ENCODE assay signal across 2 cellular contexts in genomic region chr10:35636942-35637341, GRCh38.
TF ChIP-seq lines count a peak whose summit lies in the region.

No MANE protein-coding gene starts in this region.

TF ChIP-seq in GM23338, 12 proteins besides CTCF, POLR2A, EP300 and RAD21 (continued from another document):
- TF ChIP-seq ZNF462 (CRISPR knock-in tag; IDR thresholded peaks at IDR 0.05) = no peak
- TF ChIP-seq JUNB (IDR thresholded peaks at IDR 0.05; ENCODE audit: unreplicated experiment) = no peak
- no peak for TF ChIP-seq POLR2AphosphoS5 (IDR thresholded peaks at IDR 0.05; ENCODE audit: low read depth)
- TF ChIP-seq EZH2phosphoT487 (IDR thresholded peaks at IDR 0.05; ENCODE audit: unreplicated experiment) = no peak
- no peak for TF ChIP-seq ZNF331 (CRISPR knock-in tag; IDR thresholded peaks at IDR 0.05; ENCODE audit: low read depth)
- TF ChIP-seq CREB1 (CRISPR knock-in tag; IDR thresholded peaks at IDR 0.05; ENCODE audit: low read depth) = no peak
- TF ChIP-seq ETS1 (IDR thresholded peaks at IDR 0.05) = no peak
- no peak for TF ChIP-seq ZNF114 (CRISPR knock-in tag; IDR thresholded peaks at IDR 0.05)
- no peak for TF ChIP-seq NANOG (IDR thresholded peaks at IDR 0.05; ENCODE audit: borderline replicate concordance)
- no peak for TF ChIP-seq STAT1 (IDR thresholded peaks at IDR 0.05; ENCODE audit: unreplicated experiment)
- TF ChIP-seq REST (IDR thresholded peaks at IDR 0.05; ENCODE audit: unreplicated experiment) = no peak

TF ChIP-seq in WTC11, 78 proteins besides CTCF, POLR2A, EP300 and RAD21 (continued from another document):
- TF ChIP-seq ZSCAN18 (CRISPR knock-in tag; IDR thresholded peaks at IDR 0.05) (no peak), MXD4 (CRISPR knock-in tag; IDR thresholded peaks at IDR 0.05; ENCODE audit: borderline replicate concordance) (no peak), PRRX2 (CRISPR knock-in tag; IDR thresholded peaks at IDR 0.05) (no peak), SP1 (CRISPR knock-in tag; conservative IDR thresholded peaks at IDR 0.05) (no peak), GABPB1 (CRISPR knock-in tag; IDR thresholded peaks at IDR 0.05) (no peak), E2F1 (CRISPR knock-in tag; IDR thresholded peaks at IDR 0.05) (no peak), ZBTB21 (CRISPR knock-in tag; IDR thresholded peaks at IDR 0.05; ENCODE audit: borderline replicate concordance) (no peak), NFATC4 (CRISPR knock-in tag; IDR thresholded peaks at IDR 0.05) (no peak), ZNF423 (CRISPR knock-in tag; IDR thresholded peaks at IDR 0.05) (no peak), CBFB (CRISPR knock-in tag; IDR thresholded peaks at IDR 0.05; ENCODE audit: low read depth) (no peak)
- TF ChIP-seq, protein P1, sequence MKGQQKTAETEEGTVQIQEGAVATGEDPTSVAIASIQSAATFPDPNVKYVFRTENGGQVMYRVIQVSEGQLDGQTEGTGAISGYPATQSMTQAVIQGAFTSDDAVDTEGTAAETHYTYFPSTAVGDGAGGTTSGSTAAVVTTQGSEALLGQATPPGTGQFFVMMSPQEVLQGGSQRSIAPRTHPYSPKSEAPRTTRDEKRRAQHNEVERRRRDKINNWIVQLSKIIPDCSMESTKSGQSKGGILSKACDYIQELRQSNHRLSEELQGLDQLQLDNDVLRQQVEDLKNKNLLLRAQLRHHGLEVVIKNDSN (CRISPR knock-in tag; IDR thresholded peaks at IDR 0.05) = no peak
- TF ChIP-seq, protein P2, sequence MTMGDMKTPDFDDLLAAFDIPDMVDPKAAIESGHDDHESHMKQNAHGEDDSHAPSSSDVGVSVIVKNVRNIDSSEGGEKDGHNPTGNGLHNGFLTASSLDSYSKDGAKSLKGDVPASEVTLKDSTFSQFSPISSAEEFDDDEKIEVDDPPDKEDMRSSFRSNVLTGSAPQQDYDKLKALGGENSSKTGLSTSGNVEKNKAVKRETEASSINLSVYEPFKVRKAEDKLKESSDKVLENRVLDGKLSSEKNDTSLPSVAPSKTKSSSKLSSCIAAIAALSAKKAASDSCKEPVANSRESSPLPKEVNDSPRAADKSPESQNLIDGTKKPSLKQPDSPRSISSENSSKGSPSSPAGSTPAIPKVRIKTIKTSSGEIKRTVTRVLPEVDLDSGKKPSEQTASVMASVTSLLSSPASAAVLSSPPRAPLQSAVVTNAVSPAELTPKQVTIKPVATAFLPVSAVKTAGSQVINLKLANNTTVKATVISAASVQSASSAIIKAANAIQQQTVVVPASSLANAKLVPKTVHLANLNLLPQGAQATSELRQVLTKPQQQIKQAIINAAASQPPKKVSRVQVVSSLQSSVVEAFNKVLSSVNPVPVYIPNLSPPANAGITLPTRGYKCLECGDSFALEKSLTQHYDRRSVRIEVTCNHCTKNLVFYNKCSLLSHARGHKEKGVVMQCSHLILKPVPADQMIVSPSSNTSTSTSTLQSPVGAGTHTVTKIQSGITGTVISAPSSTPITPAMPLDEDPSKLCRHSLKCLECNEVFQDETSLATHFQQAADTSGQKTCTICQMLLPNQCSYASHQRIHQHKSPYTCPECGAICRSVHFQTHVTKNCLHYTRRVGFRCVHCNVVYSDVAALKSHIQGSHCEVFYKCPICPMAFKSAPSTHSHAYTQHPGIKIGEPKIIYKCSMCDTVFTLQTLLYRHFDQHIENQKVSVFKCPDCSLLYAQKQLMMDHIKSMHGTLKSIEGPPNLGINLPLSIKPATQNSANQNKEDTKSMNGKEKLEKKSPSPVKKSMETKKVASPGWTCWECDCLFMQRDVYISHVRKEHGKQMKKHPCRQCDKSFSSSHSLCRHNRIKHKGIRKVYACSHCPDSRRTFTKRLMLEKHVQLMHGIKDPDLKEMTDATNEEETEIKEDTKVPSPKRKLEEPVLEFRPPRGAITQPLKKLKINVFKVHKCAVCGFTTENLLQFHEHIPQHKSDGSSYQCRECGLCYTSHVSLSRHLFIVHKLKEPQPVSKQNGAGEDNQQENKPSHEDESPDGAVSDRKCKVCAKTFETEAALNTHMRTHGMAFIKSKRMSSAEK (CRISPR knock-in tag; IDR thresholded peaks at IDR 0.05; ENCODE audit: borderline replicate concordance) = no peak
